Comparison of ENCODE assay signal across 17 cellular contexts in genomic region chr7:47404005-47404404, GRCh38.
A peak's percentile ranks its signal among the peaks of the same experiment; 100 is the strongest.
DNase-seq lines count a peak whose midpoint lies in the region; TF ChIP-seq lines count a peak whose summit lies in the region.
"Had no signal": no experiment of that assay in that cellular context is flagged by ENCODE, and none has a peak within 500 bp of the region (broad histone marks: within the 10 kb centered on the region; RNA-seq: fewer than 3 reads in every experiment).

No MANE protein-coding gene starts in this region.

- H3K36me3 ChIP-seq in right atrium auricular region, result no peaks in the 10 kb centered on the region
- H3K36me3 ChIP-seq: esophagus squamous epithelium had no signal

- H3K27me3 ChIP-seq in right atrium auricular region, result no peaks in the 10 kb centered on the region
- H3K27me3 ChIP-seq: esophagus squamous epithelium, heart right ventricle had no signal

- H3K9me3 ChIP-seq in right atrium auricular region, result no peaks in the 10 kb centered on the region
- H3K9me3 ChIP-seq: esophagus squamous epithelium, heart right ventricle had no signal

- peak; percentile 6 for DNase-seq in activated T-cell treated with anti-CD3 and anti-CD28 coated beads for 48 hours (ENCODE audit: low read depth)
- no peak for DNase-seq in activated T-cell treated with anti-CD3 and anti-CD28 coated beads, Interleukin-2, amount 50 U/mL, for 1 hour
- peak; percentile 33 for DNase-seq in NB4 (ENCODE audit: low read depth)
- peak; percentile 16 to 48 for DNase-seq in cardiac fibroblast (ENCODE audit: low read depth in 2 of 2)
- DNase-seq in stimulated activated CD8-positive, alpha-beta memory T cell treated with anti-CD3 and anti-CD28 coated beads, Interleukin-4, amount 100 ng/mL, for 48 hours, result peak; percentile 52
- no peak for DNase-seq in right atrium auricular region (ENCODE audit: low spot score)
- DNase-seq in foreskin melanocyte, result no peak
- DNase-seq in NCI-H1048 (lab: John Stamatoyannopoulos, UW), result no peak
- DNase-seq: activated B cell treated with CpG ODN at 0.5 μM for 24 hours; C1 segment of cervical spinal cord; effector CD4-positive, alpha-beta T cell; esophagus squamous epithelium; heart right ventricle; immature natural killer cell; naive B cell; NCI-H1092; PC-3 had no signal

- H3K4me3 ChIP-seq in NB4 (ENCODE audit: low read depth, low read length) (no peak overlapping the region), cardiac fibroblast (replicated peaks in 1 of 2; ENCODE audit: low read depth in 2 of 2, low read length in 2 of 2) (no peak overlapping the region), right atrium auricular region (no peak overlapping the region)
- H3K4me3 ChIP-seq: esophagus squamous epithelium, heart right ventricle had no signal

- TF ChIP-seq CTCF in NB4 (IDR thresholded peaks at IDR 0.05; ENCODE audit: low read depth, low read length), result no peak
- no peak for TF ChIP-seq CTCF in cardiac fibroblast (IDR thresholded peaks at IDR 0.05; ENCODE audit: low read depth, low read length)
- TF ChIP-seq CTCF in right atrium auricular region (IDR thresholded peaks at IDR 0.05), result no peak

- peaks cover 0 to 32% of the 10 kb centered on the region in 2 donors for H3K4me1 ChIP-seq in right atrium auricular region

- no peak for TF ChIP-seq POLR2A in NB4 (IDR thresholded peaks at IDR 0.05; ENCODE audit: extremely low read depth, insufficient read length)

- no peak overlapping the region for H3K27ac ChIP-seq in right atrium auricular region
- H3K27ac ChIP-seq: heart right ventricle had no signal

Comparison
In these comparisons a context has a peak if more than half of its experiments do, and no peak if none do; other contexts are left out.
1. DNase-seq: peak in activated T-cell treated with anti-CD3 and anti-CD28 coated beads for 48 hours (single experiment), NB4 (single experiment), cardiac fibroblast (2 of 2) and stimulated activated CD8-positive, alpha-beta memory T cell treated with anti-CD3 and anti-CD28 coated beads, Interleukin-4, amount 100 ng/mL, for 48 hours (single experiment); none in activated T-cell treated with anti-CD3 and anti-CD28 coated beads, Interleukin-2, amount 50 U/mL, for 1 hour (single experiment), right atrium auricular region (single experiment), foreskin melanocyte (single experiment) and NCI-H1048 (single experiment).